1 cellular context compared by ENCODE assay signal in the genomic region with DNA sequence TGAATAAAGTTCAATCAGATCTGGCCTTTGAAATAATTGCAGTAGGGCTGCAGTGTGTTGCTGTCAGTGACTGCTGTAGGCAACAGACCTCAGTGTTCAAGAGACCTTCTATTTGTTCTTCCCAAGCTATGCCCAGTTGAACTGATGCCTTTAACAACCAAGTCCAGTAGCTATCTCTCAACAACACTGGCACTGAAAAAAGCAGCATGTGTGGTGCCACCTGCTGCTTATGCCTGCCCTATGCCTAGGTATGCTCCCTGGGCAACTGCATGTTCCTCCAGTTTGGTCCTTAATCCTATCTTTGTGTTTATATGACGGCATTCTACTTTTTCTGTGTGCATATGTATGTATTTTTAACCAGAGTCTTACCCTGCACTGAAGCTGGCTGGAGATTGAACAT.
TF ChIP-seq lines count a peak whose summit lies in the region.

No MANE protein-coding gene starts in this region.

TF ChIP-seq in WTC11, 78 proteins besides CTCF, POLR2A, EP300 and RAD21 (continued from another document):
- TF ChIP-seq, protein P1, sequence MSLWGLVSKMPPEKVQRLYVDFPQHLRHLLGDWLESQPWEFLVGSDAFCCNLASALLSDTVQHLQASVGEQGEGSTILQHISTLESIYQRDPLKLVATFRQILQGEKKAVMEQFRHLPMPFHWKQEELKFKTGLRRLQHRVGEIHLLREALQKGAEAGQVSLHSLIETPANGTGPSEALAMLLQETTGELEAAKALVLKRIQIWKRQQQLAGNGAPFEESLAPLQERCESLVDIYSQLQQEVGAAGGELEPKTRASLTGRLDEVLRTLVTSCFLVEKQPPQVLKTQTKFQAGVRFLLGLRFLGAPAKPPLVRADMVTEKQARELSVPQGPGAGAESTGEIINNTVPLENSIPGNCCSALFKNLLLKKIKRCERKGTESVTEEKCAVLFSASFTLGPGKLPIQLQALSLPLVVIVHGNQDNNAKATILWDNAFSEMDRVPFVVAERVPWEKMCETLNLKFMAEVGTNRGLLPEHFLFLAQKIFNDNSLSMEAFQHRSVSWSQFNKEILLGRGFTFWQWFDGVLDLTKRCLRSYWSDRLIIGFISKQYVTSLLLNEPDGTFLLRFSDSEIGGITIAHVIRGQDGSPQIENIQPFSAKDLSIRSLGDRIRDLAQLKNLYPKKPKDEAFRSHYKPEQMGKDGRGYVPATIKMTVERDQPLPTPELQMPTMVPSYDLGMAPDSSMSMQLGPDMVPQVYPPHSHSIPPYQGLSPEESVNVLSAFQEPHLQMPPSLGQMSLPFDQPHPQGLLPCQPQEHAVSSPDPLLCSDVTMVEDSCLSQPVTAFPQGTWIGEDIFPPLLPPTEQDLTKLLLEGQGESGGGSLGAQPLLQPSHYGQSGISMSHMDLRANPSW (CRISPR knock-in tag; conservative IDR thresholded peaks at IDR 0.05; ENCODE audit: low read depth), result no peak
